9 cellular contexts compared by ENCODE assay signal in the genomic region with DNA sequence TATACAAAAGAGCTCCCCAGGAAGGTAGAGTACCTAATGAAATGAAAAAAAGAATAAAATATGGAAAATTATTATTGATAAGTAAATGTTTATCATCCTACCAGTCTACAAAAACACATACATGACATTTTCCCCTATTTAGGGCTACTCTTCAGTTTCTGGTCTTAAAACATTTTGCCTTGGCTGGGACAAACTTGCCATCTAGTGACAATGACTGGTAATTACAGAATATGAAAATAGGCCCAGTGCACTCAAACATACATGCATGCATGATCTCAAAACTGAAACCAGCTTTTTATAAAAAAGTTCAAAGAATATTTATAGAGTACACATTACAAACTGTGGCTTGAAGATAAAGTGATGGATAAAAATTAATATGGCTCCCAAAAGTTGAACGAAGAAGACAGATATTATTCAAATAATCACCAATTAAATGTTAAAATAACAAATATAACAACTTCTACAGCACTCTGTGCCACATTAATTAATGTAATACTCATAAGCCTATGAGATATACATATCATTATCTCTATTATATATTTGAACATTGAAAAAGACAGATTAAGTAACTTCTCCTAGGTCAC. TPM values are rescaled to one million over a fixed set of nuclear protein-coding genes. Genes with fewer than 3 reads are reported as not detected.
DNase-seq lines count a peak whose midpoint lies in the region; ATAC-seq, FAIRE-seq and TF ChIP-seq lines count a peak whose summit lies in the region.
"Had no signal": no experiment of that assay in that cellular context is flagged by ENCODE, and none has a peak within 500 bp of the region (broad histone marks: within the 10 kb centered on the region; RNA-seq: fewer than 3 reads in every experiment).

No MANE protein-coding gene starts in this region.

- H3K9me3 ChIP-seq in Karpas-422 (ENCODE audit: low read length): no peaks in the 10 kb centered on the region

- H3K9me2 ChIP-seq in Karpas-422 (replicated peaks; ENCODE audit: insufficient read depth, low read length): no peaks in the 10 kb centered on the region

- H3K27ac ChIP-seq in Karpas-422 (ENCODE audit: low read length): no peak overlapping the region

- H3K27me3 Mint-ChIP-seq in effector memory CD8-positive, alpha-beta T cell: no peaks in the 10 kb centered on the region
- H3K27me3 Mint-ChIP-seq in naive B cell: no peaks in the 10 kb centered on the region
- H3K27me3 Mint-ChIP-seq: IgD-negative memory B cell had no signal

- H3K4me3 Mint-ChIP-seq in effector memory CD8-positive, alpha-beta T cell: no peak overlapping the region
- H3K4me3 Mint-ChIP-seq in naive B cell: no peak overlapping the region
- H3K4me3 Mint-ChIP-seq: IgD-negative memory B cell had no signal

- H3K36me3 Mint-ChIP-seq in effector memory CD8-positive, alpha-beta T cell (ENCODE audit: insufficient read depth): no peaks in the 10 kb centered on the region
- H3K36me3 Mint-ChIP-seq in naive B cell: peaks cover 0 to 9% of the 10 kb centered on the region in 2 donors

- intact Hi-C loops in lower leg skin (cut with DNase I; ENCODE audit: low total_unique reads): no loop called here

- no peaks in the 10 kb centered on the region for H4K20me1 ChIP-seq in Karpas-422 (ENCODE audit: insufficient read depth, low read depth, low read length)

- H3K4me1 Mint-ChIP-seq in effector memory CD8-positive, alpha-beta T cell (ENCODE audit: low read depth in 2 of 2): no peaks in the 10 kb centered on the region
- peaks cover 0 to 3% (median 2%) of the 10 kb centered on the region in 3 donors for H3K4me1 Mint-ChIP-seq in naive B cell

- no peak overlapping the region for H3K27ac Mint-ChIP-seq in effector memory CD8-positive, alpha-beta T cell
- no peak overlapping the region for H3K27ac Mint-ChIP-seq in naive B cell
- H3K27ac Mint-ChIP-seq: IgD-negative memory B cell had no signal

- peak; percentile 91 for ATAC-seq in effector memory CD8-positive, alpha-beta T cell (replicated peaks)
- peak; percentile 73 to 91 for ATAC-seq in naive B cell (ENCODE audit: low read depth in 2 of 2)

- H3K4me2 ChIP-seq in Karpas-422 (ENCODE audit: low read depth, low read length, poor library complexity, severe bottlenecking): no peak overlapping the region

- TF ChIP-seq POLR2A in H54 (IDR thresholded peaks at IDR 0.05; ENCODE audit: low read depth, low read length) (no peak), lower leg skin (IDR thresholded peaks at IDR 0.05) (no peak)

- no peak overlapping the region for H3K9ac ChIP-seq in Karpas-422 (ENCODE audit: low read length)

- DNase-seq in A172 (ENCODE audit: low spot score) (peak; percentile 36), GDM1 (lab: John Stamatoyannopoulos, UW) (peak; percentile 3), H54 (ENCODE audit: insufficient read length, low spot score) (no peak), Karpas-422 (peak; percentile 79), RKO (ENCODE audit: low spot score) (peak; percentile 67), naive B cell (peak; percentile 36), lower leg skin (ENCODE audit: low spot score in 2 of 2) (no peak)
- peak in 2 of 3 experiments; percentile 19 to 22 for DNase-seq in effector memory CD8-positive, alpha-beta T cell

- H3K27me3 ChIP-seq in Karpas-422 (ENCODE audit: low read length): no peaks in the 10 kb centered on the region

- TF ChIP-seq CTCF in lower leg skin (IDR thresholded peaks at IDR 0.05): peak in 1 of 3 donors; percentile 24

- H3K79me2 ChIP-seq in Karpas-422 (ENCODE audit: low read length): no peaks in the 10 kb centered on the region

- FAIRE-seq in H54 (lab: Jason Lieb, UNC): peak; percentile 82

- no peaks in the 10 kb centered on the region for H3K36me3 ChIP-seq in Karpas-422 (ENCODE audit: insufficient read depth, low read length)

- no peak overlapping the region for H2AFZ ChIP-seq in Karpas-422 (ENCODE audit: low read length)

- H3K4me1 ChIP-seq in Karpas-422 (ENCODE audit: low read length): peaks cover 4% of the 10 kb centered on the region

- WGBS in lower leg skin, 2 donors: 39 to 52% methylated on average over 1 of the region's 1 CpG

- no peaks in the 10 kb centered on the region for H3K9me3 Mint-ChIP-seq in effector memory CD8-positive, alpha-beta T cell
- H3K9me3 Mint-ChIP-seq in naive B cell: peaks cover 0 to 6% (median 0%) of the 10 kb centered on the region in 7 donors

- H3K4me3 ChIP-seq in Karpas-422 (ENCODE audit: low read length) (no peak overlapping the region), lower leg skin (ENCODE audit: low read depth, poor library complexity, severe bottlenecking) (no peak overlapping the region)

RNA-seq across cellular contexts. Expression of a gene that starts 10.5 kb away (rescaled TPM):
- 3.7 and 4.3 TPM in 2 replicates for total RNA-seq in A172 (2014; rRNA removed; shearing (Covaris generic))
- 18.1 and 26.0 TPM in 2 replicates for total RNA-seq in Karpas-422 (2014; rRNA removed; shearing (Covaris generic); ENCODE audit: low replicate concordance)
- polyA plus RNA-seq in naive B cell (ENCODE audit: low read depth in 6 of 6): 10 to 100 TPM in 5 of 6 donors, 1 to 10 TPM in 1; 8.1 to 29.8 (median 24.8) TPM
- 10 to 100 TPM; 17.7 to 33.8 (median 19.7) TPM for total RNA-seq in lower leg skin

RNA-seq across cellular contexts. Expression of a gene that starts 56.4 kb away (rescaled TPM):
- not detected in 2 replicates for total RNA-seq in A172 (2014; rRNA removed; shearing (Covaris generic))
- total RNA-seq in Karpas-422 (2014; rRNA removed; shearing (Covaris generic); ENCODE audit: low replicate concordance): 5.3 and 10.8 TPM in 2 replicates
- polyA plus RNA-seq in naive B cell (ENCODE audit: low read depth in 6 of 6): 1 to 10 TPM in 4 of 6 donors, under 1 TPM in 1, not detected in 1; 0.70 to 2.7 (median 1.9) TPM
- 10 to 100 TPM; 16.8 to 19.4 (median 17.9) TPM for total RNA-seq in lower leg skin

Comparison
In these comparisons a context has a peak if more than half of its experiments do, and no peak if none do; other contexts are left out.
1. DNase-seq: peak in A172 (single experiment), GDM1 (single experiment), Karpas-422 (single experiment), RKO (single experiment), effector memory CD8-positive, alpha-beta T cell (2 of 3) and naive B cell (single experiment); none in H54 (single experiment) and lower leg skin (0 of 2).